Comparison of ENCODE assay signal across 8 cellular contexts in the genomic region with DNA sequence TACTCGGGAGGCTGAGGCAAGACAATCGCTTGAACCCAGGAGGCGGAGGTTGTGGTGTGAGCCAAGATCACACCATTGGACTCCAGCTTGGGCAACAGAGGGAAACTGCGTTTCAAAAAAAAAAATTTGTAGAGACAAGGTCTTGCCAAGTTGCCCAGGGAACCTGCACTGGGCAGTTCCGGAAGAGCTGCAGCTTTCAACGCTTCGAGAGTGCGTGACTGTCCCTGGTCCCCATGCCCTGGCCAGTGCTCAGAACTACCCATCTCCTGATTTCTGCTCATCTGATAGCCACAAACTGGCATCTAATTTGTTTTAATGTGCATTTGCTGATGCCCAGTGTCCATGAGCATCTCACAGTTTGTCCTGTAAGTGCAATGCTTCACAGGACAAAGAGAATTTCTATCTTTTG. TPM values are rescaled to one million over a fixed set of nuclear protein-coding genes. Genes with fewer than 3 reads are reported as not detected.
DNase-seq lines count a peak whose midpoint lies in the region; ATAC-seq and TF ChIP-seq lines count a peak whose summit lies in the region.

No MANE protein-coding gene starts in this region.

- ATAC-seq in Right ventricle myocardium inferior = no peak

- peak; percentile 66 to 77 for DNase-seq in cardiac muscle cell (ENCODE audit: low read depth in 1 of 2, low spot score in 1 of 2)
- DNase-seq in Right ventricle myocardium inferior (ENCODE audit: missing footprints) = no peak
- DNase-seq in activated T-helper 2 cell treated with anti-CD3 and anti-CD28 coated beads, Interferon-gamma antibody, Interleukin-2, Interleukin-4, amounts not matched to agents 10 μg/mL and 5 μg/mL and 100 μg/mL, durations not matched to agents 14 hours and 24 hours and 36 hours (ENCODE audit: low spot score) = no peak
- DNase-seq in suprapubic skin (ENCODE audit: low spot score in 2 of 2) = no peak
- no peak for DNase-seq in cerebellum (ENCODE audit: low spot score)
- no peak for DNase-seq in CD1c-positive myeloid dendritic cell (ENCODE audit: extremely low spot score)
- no peak for DNase-seq in NCI-H1694 treated with DMSO at 0.1 percent for 48 hours (lab: John Stamatoyannopoulos, UW)

- peaks cover 9% of the 10 kb centered on the region for H3K4me1 ChIP-seq in cardiac muscle cell (ENCODE audit: low read depth)
- H3K4me1 ChIP-seq in iPS-20b (ENCODE audit: insufficient read depth, low read length) = no peaks in the 10 kb centered on the region
- H3K4me1 ChIP-seq in suprapubic skin = peaks cover 35% of the 10 kb centered on the region

- H3K27me3 ChIP-seq in cardiac muscle cell (no peaks in the 10 kb centered on the region), iPS-20b (ENCODE audit: insufficient read depth, low read length) (no peaks in the 10 kb centered on the region), suprapubic skin (no peaks in the 10 kb centered on the region)

- H3K36me3 ChIP-seq in cardiac muscle cell (peaks cover 35% of the 10 kb centered on the region), iPS-20b (ENCODE audit: insufficient read depth, low read depth, low read length) (peaks cover 36% of the 10 kb centered on the region), suprapubic skin (peaks cover 20% of the 10 kb centered on the region)

- no peak for TF ChIP-seq CTCF in cardiac muscle cell (IDR thresholded peaks at IDR 0.05; ENCODE audit: low read depth, low read length)
- TF ChIP-seq CTCF in suprapubic skin (IDR thresholded peaks at IDR 0.05) = no peak

- H3K27me3 Mint-ChIP-seq in activated T-helper 2 cell treated with anti-CD3 and anti-CD28 coated beads, Interferon-gamma antibody, Interleukin-2, Interleukin-4, amounts not matched to agents 10 μg/mL and 5 μg/mL and 100 μg/mL, durations not matched to agents 14 hours and 24 hours and 36 hours (ENCODE audit: low read depth) = peaks cover 4% of the 10 kb centered on the region

- no peak for TF ChIP-seq POLR2A in suprapubic skin (IDR thresholded peaks at IDR 0.05)

- peak overlapping the region; percentile 97 for H3K4me3 Mint-ChIP-seq in activated T-helper 2 cell treated with anti-CD3 and anti-CD28 coated beads, Interferon-gamma antibody, Interleukin-2, Interleukin-4, amounts not matched to agents 10 μg/mL and 5 μg/mL and 100 μg/mL, durations not matched to agents 14 hours and 24 hours and 36 hours (ENCODE audit: low read depth)

- H3K27ac ChIP-seq in cardiac muscle cell (peak overlapping the region; percentile 100), iPS-20b (ENCODE audit: low read length) (no peak overlapping the region), suprapubic skin (no peak overlapping the region)

- H3K36me3 Mint-ChIP-seq in activated T-helper 2 cell treated with anti-CD3 and anti-CD28 coated beads, Interferon-gamma antibody, Interleukin-2, Interleukin-4, amounts not matched to agents 10 μg/mL and 5 μg/mL and 100 μg/mL, durations not matched to agents 14 hours and 24 hours and 36 hours (ENCODE audit: low read depth) = peaks cover 48% of the 10 kb centered on the region

- no peaks in the 10 kb centered on the region for H3K9me3 Mint-ChIP-seq in activated T-helper 2 cell treated with anti-CD3 and anti-CD28 coated beads, Interferon-gamma antibody, Interleukin-2, Interleukin-4, amounts not matched to agents 10 μg/mL and 5 μg/mL and 100 μg/mL, durations not matched to agents 14 hours and 24 hours and 36 hours

- no peak overlapping the region for H3K4me3 ChIP-seq in cardiac muscle cell
- peak overlapping the region; percentile 97; the same call in 1 of the 2 replicates for H3K4me3 ChIP-seq in iPS-20b (ENCODE audit: low read length)
- peak overlapping the region; percentile 96 for H3K4me3 ChIP-seq in suprapubic skin

- 59% methylated on average over 8 of the region's 8 CpGs for WGBS in suprapubic skin

- intact Hi-C loops in Right ventricle myocardium inferior (cut with DNase I) = no loop called here
- intact Hi-C loops in activated T-helper 2 cell treated with anti-CD3 and anti-CD28 coated beads, Interferon-gamma antibody, Interleukin-2, Interleukin-4, amounts not matched to agents 10 μg/mL and 5 μg/mL and 100 μg/mL, durations not matched to agents 14 hours and 24 hours and 36 hours (cut with micrococcal nuclease) = no loop called here

- no peaks in the 10 kb centered on the region for H3K9me3 ChIP-seq in cardiac muscle cell (ENCODE audit: low read depth)
- H3K9me3 ChIP-seq in iPS-20b (ENCODE audit: insufficient read depth, low read depth, low read length) = peaks cover 10% of the 10 kb centered on the region; the same call in 1 of the 2 replicates
- H3K9me3 ChIP-seq in suprapubic skin = no peaks in the 10 kb centered on the region

- H3K9ac ChIP-seq in iPS-20b (ENCODE audit: low read depth, low read length) = no peak overlapping the region

- peaks cover 20% of the 10 kb centered on the region for H3K4me1 Mint-ChIP-seq in activated T-helper 2 cell treated with anti-CD3 and anti-CD28 coated beads, Interferon-gamma antibody, Interleukin-2, Interleukin-4, amounts not matched to agents 10 μg/mL and 5 μg/mL and 100 μg/mL, durations not matched to agents 14 hours and 24 hours and 36 hours (ENCODE audit: low read depth)

- TF ChIP-seq EP300 in suprapubic skin (IDR thresholded peaks at IDR 0.05) = no peak

- H3K27ac Mint-ChIP-seq in activated T-helper 2 cell treated with anti-CD3 and anti-CD28 coated beads, Interferon-gamma antibody, Interleukin-2, Interleukin-4, amounts not matched to agents 10 μg/mL and 5 μg/mL and 100 μg/mL, durations not matched to agents 14 hours and 24 hours and 36 hours = no peak overlapping the region

RNA-seq across cellular contexts. Expression of gene ACTG1, which starts 4.0 kb away (rescaled TPM):
- total RNA-seq in cardiac muscle cell = 2,244 and 2,883 TPM in 2 replicates
- 1,007 and 1,036 TPM in 2 replicates for polyA plus RNA-seq in cardiac muscle cell
- total RNA-seq in Right ventricle myocardium inferior = 468 TPM
- total RNA-seq in activated T-helper 2 cell treated with anti-CD3 and anti-CD28 coated beads, Interferon-gamma antibody, Interleukin-2, Interleukin-4, amounts not matched to agents 10 μg/mL and 5 μg/mL and 100 μg/mL, durations not matched to agents 14 hours and 24 hours and 36 hours = 4,152 and 4,174 TPM in 2 replicates
- 1,000 to 10,000 TPM; 2,659 to 6,485 (median 4,163) TPM for total RNA-seq in suprapubic skin
- total RNA-seq in cerebellum = 4,386 TPM

RNA-seq across cellular contexts. Expression of gene FSCN2, which starts 19.5 kb away (rescaled TPM):
- total RNA-seq in cardiac muscle cell (9.0 and 11.3 TPM in 2 replicates), Right ventricle myocardium inferior (0.19 TPM), suprapubic skin (1 to 10 TPM in 3 of 4 donors, under 1 TPM in 1; 0.52 to 4.7 (median 3.3) TPM), cerebellum (4.0 TPM)
- polyA plus RNA-seq in cardiac muscle cell = 1.5 and 2.4 TPM in 2 replicates
- 1.1 TPM in 2 replicates for total RNA-seq in activated T-helper 2 cell treated with anti-CD3 and anti-CD28 coated beads, Interferon-gamma antibody, Interleukin-2, Interleukin-4, amounts not matched to agents 10 μg/mL and 5 μg/mL and 100 μg/mL, durations not matched to agents 14 hours and 24 hours and 36 hours

RNA-seq across cellular contexts. Expression of gene FAAP100, which starts 43.5 kb away (rescaled TPM):
- total RNA-seq in cardiac muscle cell = 57.0 and 65.6 TPM in 2 replicates
- polyA plus RNA-seq in cardiac muscle cell = 51.2 and 56.9 TPM in 2 replicates
- 14.8 TPM for total RNA-seq in Right ventricle myocardium inferior
- total RNA-seq in activated T-helper 2 cell treated with anti-CD3 and anti-CD28 coated beads, Interferon-gamma antibody, Interleukin-2, Interleukin-4, amounts not matched to agents 10 μg/mL and 5 μg/mL and 100 μg/mL, durations not matched to agents 14 hours and 24 hours and 36 hours = 61.6 and 64.4 TPM in 2 replicates
- total RNA-seq in suprapubic skin = 10 to 100 TPM; 33.0 to 44.2 (median 37.7) TPM
- 25.8 TPM for total RNA-seq in cerebellum

Comparison
In these comparisons a context has a peak if more than half of its experiments do, and no peak if none do; other contexts are left out.
1. DNase-seq: peak in cardiac muscle cell (2 of 2); none in Right ventricle myocardium inferior (single experiment), activated T-helper 2 cell treated with anti-CD3 and anti-CD28 coated beads, Interferon-gamma antibody, Interleukin-2, Interleukin-4, amounts not matched to agents 10 μg/mL and 5 μg/mL and 100 μg/mL, durations not matched to agents 14 hours and 24 hours and 36 hours (single experiment), suprapubic skin (0 of 2), cerebellum (single experiment), CD1c-positive myeloid dendritic cell (single experiment) and NCI-H1694 treated with DMSO at 0.1 percent for 48 hours (single experiment).